Comparison of ENCODE assay signal across 14 cellular contexts in genomic region chr16:11575223-11575589, GRCh38. TPM values are rescaled to one million over a fixed set of nuclear protein-coding genes. Genes with fewer than 3 reads are reported as not detected.
A peak's percentile ranks its signal among the peaks of the same experiment; 100 is the strongest.
DNase-seq lines count a peak whose midpoint lies in the region; ATAC-seq lines count a peak whose summit lies in the region.
"Had no signal": no experiment of that assay in that cellular context is flagged by ENCODE, and none has a peak within 500 bp of the region (broad histone marks: within the 10 kb centered on the region; RNA-seq: fewer than 3 reads in every experiment).

No MANE protein-coding gene starts in this region.

- H3K9me3 Mint-ChIP-seq in CD8-positive, alpha-beta memory T cell, result no peaks in the 10 kb centered on the region
- no peaks in the 10 kb centered on the region for H3K9me3 Mint-ChIP-seq in activated naive CD4-positive, alpha-beta T cell treated with anti-CD3 and anti-CD28 coated beads, Interleukin-2, amount 50 U/mL, for 72 hours

- peaks cover 0 to 3% of the 10 kb centered on the region in 2 donors for H3K27me3 Mint-ChIP-seq in CD8-positive, alpha-beta memory T cell

- no peak for ATAC-seq in activated naive CD4-positive, alpha-beta T cell treated with anti-CD3 and anti-CD28 coated beads, Interleukin-2, amount 50 U/mL, for 72 hours
- no peak for ATAC-seq in HG02970 (IDR thresholded peaks at IDR 0.05; ENCODE audit: low FRiP score, unreplicated experiment)

- H3K27ac ChIP-seq in BLaER1, result no peak overlapping the region
- H3K27ac ChIP-seq in CD8-positive, alpha-beta memory T cell (ENCODE audit: low read depth, low read length), result no peak overlapping the region

- no peaks in the 10 kb centered on the region for H3K36me3 ChIP-seq in BLaER1
- peaks cover 6% of the 10 kb centered on the region for H3K36me3 ChIP-seq in CD8-positive, alpha-beta memory T cell (ENCODE audit: insufficient read depth, low read length)
- H3K36me3 ChIP-seq: BE2C, gastrocnemius medialis had no signal

- peaks cover 9 to 56% (median 21%) of the 10 kb centered on the region in 3 donors for H3K36me3 Mint-ChIP-seq in CD8-positive, alpha-beta memory T cell
- H3K36me3 Mint-ChIP-seq in activated naive CD4-positive, alpha-beta T cell treated with anti-CD3 and anti-CD28 coated beads, Interleukin-2, amount 50 U/mL, for 72 hours, result peaks cover 0 to 49% of the 10 kb centered on the region in 2 donors

- H3K4me1 ChIP-seq in BLaER1, result peaks cover 75% of the 10 kb centered on the region
- H3K4me1 ChIP-seq in CD8-positive, alpha-beta memory T cell (ENCODE audit: insufficient read depth, low read length), result peaks cover 89% of the 10 kb centered on the region
- H3K4me1 ChIP-seq: BE2C had no signal

- peaks cover 72 to 90% (median 89%) of the 10 kb centered on the region in 3 donors for H3K4me1 Mint-ChIP-seq in CD8-positive, alpha-beta memory T cell

- H4K20me1 ChIP-seq in BLaER1, result peaks cover 94% of the 10 kb centered on the region

- POLR2A ChIA-PET in CD8-positive, alpha-beta memory T cell (lab: Charles Lee), result interaction anchor here (0.5 kb wide), 1 partner anchor 13 kb away, joined by 3 read pairs; no protein-coding TSS in a partner anchor

- H3K4me3 ChIP-seq in BLaER1, result no peak overlapping the region
- peak overlapping the region; percentile 15 for H3K4me3 ChIP-seq in CD8-positive, alpha-beta memory T cell (ENCODE audit: low read length)
- H3K4me3 ChIP-seq: gastrocnemius medialis, smooth muscle cell had no signal

- peak overlapping the region in 6 of 7 donors; percentile 75 to 89 (median 78) for H3K4me3 Mint-ChIP-seq in CD8-positive, alpha-beta memory T cell

- CTCF ChIA-PET in CD8-positive, alpha-beta memory T cell (lab: Charles Lee), result interaction anchor here (1.3 kb wide), 2 partner anchors 15 to 43 kb away, joined by 3 to 5 read pairs; no protein-coding TSS in a partner anchor

- no peaks in the 10 kb centered on the region for H3K27me3 ChIP-seq in BLaER1
- no peaks in the 10 kb centered on the region for H3K27me3 ChIP-seq in CD8-positive, alpha-beta memory T cell (ENCODE audit: insufficient read depth, low read length, poor library complexity, severe bottlenecking)
- H3K27me3 ChIP-seq: BE2C, gastrocnemius medialis had no signal

- no peaks in the 10 kb centered on the region for H3K9me3 ChIP-seq in BLaER1
- no peaks in the 10 kb centered on the region for H3K9me3 ChIP-seq in CD8-positive, alpha-beta memory T cell (ENCODE audit: low read length)
- H3K9me3 ChIP-seq: BE2C, gastrocnemius medialis had no signal

- peak overlapping the region; percentile 84 for H3K4me2 ChIP-seq in BLaER1
- H3K4me2 ChIP-seq: smooth muscle cell had no signal

- H3K27ac Mint-ChIP-seq in CD8-positive, alpha-beta memory T cell, result peak overlapping the region; percentile 58 to 96 (median 86)
- H3K27ac Mint-ChIP-seq in activated naive CD4-positive, alpha-beta T cell treated with anti-CD3 and anti-CD28 coated beads, Interleukin-2, amount 50 U/mL, for 72 hours, result peak overlapping the region; percentile 73 to 74

- no peak for DNase-seq in CD8-positive, alpha-beta memory T cell
- DNase-seq in activated naive CD4-positive, alpha-beta T cell treated with anti-CD3 and anti-CD28 coated beads, Interleukin-2, amount 50 U/mL, for 72 hours (ENCODE audit: low spot score in 2 of 2), result no peak
- DNase-seq in posterior vena cava (ENCODE audit: low spot score), result peak; percentile 61
- no peak for DNase-seq in NCI-H2029 (lab: John Stamatoyannopoulos, UW)
- no peak for DNase-seq in NCI-H526 (lab: John Stamatoyannopoulos, UW)
- DNase-seq in NCI-H748 (lab: John Stamatoyannopoulos, UW; ENCODE audit: unreplicated experiment), result no peak
- DNase-seq: amniotic stem cell, BE2C, gastrocnemius medialis, NCI-H187, substantia nigra had no signal

- intact Hi-C loops in posterior vena cava (cut with DNase I), result no loop called here

- no peak overlapping the region for H3K9ac ChIP-seq in BLaER1

RNA-seq across cellular contexts. Expression of gene LITAF, which starts 11.5 kb away (rescaled TPM):
- total RNA-seq in CD8-positive, alpha-beta memory T cell, result 100 to 1,000 TPM; 199 to 201 TPM
- polyA plus RNA-seq in CD8-positive, alpha-beta memory T cell, result 629 TPM
- 100 to 1,000 TPM in 1 of 2 donors, 10 to 100 TPM in 1; 91.0 to 112 TPM for total RNA-seq in activated naive CD4-positive, alpha-beta T cell treated with anti-CD3 and anti-CD28 coated beads, Interleukin-2, amount 50 U/mL, for 72 hours
- total RNA-seq in posterior vena cava, result 10 to 100 TPM; 70.0 to 76.4 TPM
